12 cellular contexts compared by ENCODE assay signal in genomic region chr5:91296691-91297143, GRCh38.
A peak's percentile ranks its signal among the peaks of the same experiment; 100 is the strongest.
DNase-seq lines count a peak whose midpoint lies in the region; ATAC-seq, FAIRE-seq and TF ChIP-seq lines count a peak whose summit lies in the region.
"Had no signal": no experiment of that assay in that cellular context is flagged by ENCODE, and none has a peak within 500 bp of the region (broad histone marks: within the 10 kb centered on the region; RNA-seq: fewer than 3 reads in every experiment).

No MANE protein-coding gene starts in this region.

- H2AFZ ChIP-seq in GM23248: peak overlapping the region; percentile 65

- H3K27ac ChIP-seq in GM23248: peak overlapping the region; percentile 100
- no peak overlapping the region for H3K27ac ChIP-seq in body of pancreas
- no peak overlapping the region for H3K27ac ChIP-seq in kidney (ENCODE audit: low read depth in 2 of 2, low read length in 2 of 2)
- H3K27ac ChIP-seq in stomach: no peak overlapping the region

- H3K4me3 ChIP-seq in GM23248 (peak overlapping the region; percentile 51), body of pancreas (no peak overlapping the region), kidney (ENCODE audit: low read length in 2 of 2) (no peak overlapping the region), stomach (no peak overlapping the region)

- ATAC-seq in body of pancreas: peak; percentile 40
- no peak for ATAC-seq in GM18517 (IDR thresholded peaks at IDR 0.05; ENCODE audit: unreplicated experiment)
- no peak for ATAC-seq in GM21825 (IDR thresholded peaks at IDR 0.05; ENCODE audit: unreplicated experiment)

- H3K36me3 ChIP-seq in GM23248 (ENCODE audit: low read depth): no peaks in the 10 kb centered on the region
- H3K36me3 ChIP-seq in body of pancreas (replicated peaks in 1 of 2; ENCODE audit: insufficient read depth in 1 of 2, low read depth in 2 of 2): no peaks in the 10 kb centered on the region
- H3K36me3 ChIP-seq in kidney (ENCODE audit: control insufficient read depth in 1 of 2, insufficient read depth in 2 of 2, low read length in 2 of 2): no peaks in the 10 kb centered on the region
- H3K36me3 ChIP-seq in stomach: no peaks in the 10 kb centered on the region

- H3K9me2 ChIP-seq in GM23248 (ENCODE audit: insufficient read depth): no peaks in the 10 kb centered on the region

- WGBS in GM23248 (ENCODE audit: low coverage in 1 of 2, low lambda C conversion rate in 2 of 2, missing lambda C conversion rate in 2 of 2), 2 experiments: 0 to 10% methylated on average over 2 of the region's 2 CpGs
- WGBS in body of pancreas, 2 donors: 83 to 90% methylated on average over 2 of the region's 2 CpGs
- 24 to 70% (median 61%) methylated on average over 2 of the region's 2 CpGs for WGBS in stomach, 5 donors

- H3K9ac ChIP-seq in GM23248: peak overlapping the region; percentile 84
- H3K9ac ChIP-seq in kidney (ENCODE audit: low read length in 2 of 2): no peak overlapping the region

- no peaks in the 10 kb centered on the region for H4K20me1 ChIP-seq in GM23248 (ENCODE audit: insufficient read depth)

- peak overlapping the region; percentile 81 for H3K4me2 ChIP-seq in GM23248 (ENCODE audit: unreplicated experiment)

- H3K9me3 Mint-ChIP-seq in mesothelial cell of epicardium: no peaks in the 10 kb centered on the region

- H3K27me3 Mint-ChIP-seq in mesothelial cell of epicardium (ENCODE audit: low read depth): no peaks in the 10 kb centered on the region

- DNase-seq in GM23248 (peak; percentile 93), body of pancreas (peak in 1 of 4 donors; percentile 17), kidney (peak; percentile 90), stomach (peak; percentile 41), NCI-H1092 treated with DMSO at 0.1 percent for 48 hours (lab: John Stamatoyannopoulos, UW) (no peak), mesothelial cell of epicardium (ENCODE audit: low spot score in 2 of 2, unreplicated experiment in 2 of 2) (no peak)
- DNase-seq: activated CD4-positive, alpha-beta T cell treated with anti-CD3 and anti-CD28 coated beads for 48 hours; activated naive CD4-positive, alpha-beta T cell treated with Interleukin-2 at 50 U/mL for 16 hours; effector CD4-positive, alpha-beta T cell; NCI-H2171 had no signal

- intact Hi-C loops in body of pancreas (cut with DNase I) (no loop called here), kidney (cut with DNase I) (no loop called here), stomach (cut with DNase I; ENCODE audit: low total_unique reads) (no loop called here)

- H3K4me3 Mint-ChIP-seq in mesothelial cell of epicardium: no peak overlapping the region

- peaks cover 32% of the 10 kb centered on the region for H3F3A ChIP-seq in GM23248 (ENCODE audit: insufficient read depth)

- no peak for TF ChIP-seq EP300 in stomach (IDR thresholded peaks at IDR 0.05)

- in situ Hi-C loops in GM23248 (cut with MboI): no loop called here

- H3K27me3 ChIP-seq in GM23248 (replicated peaks; ENCODE audit: insufficient read depth) (no peaks in the 10 kb centered on the region), body of pancreas (no peaks in the 10 kb centered on the region), stomach (no peaks in the 10 kb centered on the region)

- H3K36me3 Mint-ChIP-seq in mesothelial cell of epicardium: no peaks in the 10 kb centered on the region

- H3K27ac Mint-ChIP-seq in mesothelial cell of epicardium: no peak overlapping the region

- H3K4me1 ChIP-seq in GM23248 (ENCODE audit: insufficient read depth) (peaks cover 34% of the 10 kb centered on the region), body of pancreas (no peaks in the 10 kb centered on the region), kidney (ENCODE audit: control insufficient read depth in 1 of 2, insufficient read depth in 1 of 2, low read depth in 1 of 2, low read length in 2 of 2) (peaks cover 0 to 10% of the 10 kb centered on the region in 2 donors), stomach (peaks cover 0 to 15% (median 5%) of the 10 kb centered on the region in 4 donors)

- no peak for FAIRE-seq in kidney (lab: Jason Lieb, UNC)

- peaks cover 2% of the 10 kb centered on the region for H3K4me1 Mint-ChIP-seq in mesothelial cell of epicardium

- TF ChIP-seq CTCF in body of pancreas (IDR thresholded peaks at IDR 0.05) (no peak), kidney (IDR thresholded peaks at IDR 0.05; ENCODE audit: borderline replicate concordance, extremely low read depth, insufficient read depth) (no peak), stomach (IDR thresholded peaks at IDR 0.05) (no peak), mesothelial cell of epicardium (IDR thresholded peaks at IDR 0.05; ENCODE audit: unreplicated experiment) (no peak)

- no peak for TF ChIP-seq POLR2A in body of pancreas (IDR thresholded peaks at IDR 0.05)
- TF ChIP-seq POLR2A in stomach (IDR thresholded peaks at IDR 0.05): no peak

- H3K9me3 ChIP-seq in GM23248 (ENCODE audit: low read depth) (no peaks in the 10 kb centered on the region), body of pancreas (no peaks in the 10 kb centered on the region), kidney (ENCODE audit: control insufficient read depth in 1 of 2, low read length in 2 of 2) (no peaks in the 10 kb centered on the region), stomach (no peaks in the 10 kb centered on the region)

- H3K79me2 ChIP-seq in GM23248 (ENCODE audit: insufficient read depth): no peaks in the 10 kb centered on the region

Comparison
In these comparisons a context has a peak if more than half of its experiments do, and no peak if none do; other contexts are left out.
1. DNase-seq: peak in GM23248 (single experiment), kidney (single experiment) and stomach (single experiment); none in NCI-H1092 treated with DMSO at 0.1 percent for 48 hours (single experiment) and mesothelial cell of epicardium (0 of 2).